In genomic region chr17:5031365-5032082, GRCh38 we compare ENCODE assay signal across 8 cellular contexts. TPM values are rescaled to one million over a fixed set of nuclear protein-coding genes. Genes with fewer than 3 reads are reported as not detected.
DNase-seq lines count a peak whose midpoint lies in the region; ATAC-seq and TF ChIP-seq lines count a peak whose summit lies in the region.

No MANE protein-coding gene starts in this region.

- intact Hi-C loops in activated T-helper 2 cell treated with anti-CD3 and anti-CD28 coated beads, Interferon-gamma antibody, Interleukin-2, Interleukin-4, amounts not matched to agents 10 μg/mL and 5 μg/mL and 100 μg/mL, durations not matched to agents 14 hours and 24 hours and 36 hours (cut with micrococcal nuclease), result loop anchor here (1.0 to 5.0 kb wide), 2 partner anchors 31 to 34 kb away; partner anchors contain the start of genes INCA1 and KIF1C

- peak; percentile 55 for ATAC-seq in GM18867 (IDR thresholded peaks at IDR 0.05; ENCODE audit: unreplicated experiment)
- peak; percentile 95 for ATAC-seq in stimulated activated naive B cell treated with anti-CD40 and anti-IgM and Interleukin-4, amounts not matched to agents 10 μg/mL and 1 μg/mL and 100 μg/mL, for 72 hours (replicated peaks)

- no peaks in the 10 kb centered on the region for H3K27me3 Mint-ChIP-seq in activated T-helper 2 cell treated with anti-CD3 and anti-CD28 coated beads, Interferon-gamma antibody, Interleukin-2, Interleukin-4, amounts not matched to agents 10 μg/mL and 5 μg/mL and 100 μg/mL, durations not matched to agents 14 hours and 24 hours and 36 hours (ENCODE audit: low read depth)
- H3K27me3 Mint-ChIP-seq in nephron (ENCODE audit: low read depth), result peaks cover 42% of the 10 kb centered on the region
- peaks cover 0 to 16% of the 10 kb centered on the region in 2 donors for H3K27me3 Mint-ChIP-seq in stimulated activated naive B cell treated with anti-CD40 and anti-IgM and Interleukin-4, amounts not matched to agents 10 μg/mL and 1 μg/mL and 100 μg/mL, for 72 hours

- H3K36me3 Mint-ChIP-seq in activated T-helper 2 cell treated with anti-CD3 and anti-CD28 coated beads, Interferon-gamma antibody, Interleukin-2, Interleukin-4, amounts not matched to agents 10 μg/mL and 5 μg/mL and 100 μg/mL, durations not matched to agents 14 hours and 24 hours and 36 hours (ENCODE audit: low read depth), result no peaks in the 10 kb centered on the region
- H3K36me3 Mint-ChIP-seq in nephron (ENCODE audit: low read depth), result no peaks in the 10 kb centered on the region
- peaks cover 0 to 4% of the 10 kb centered on the region in 2 donors for H3K36me3 Mint-ChIP-seq in stimulated activated naive B cell treated with anti-CD40 and anti-IgM and Interleukin-4, amounts not matched to agents 10 μg/mL and 1 μg/mL and 100 μg/mL, for 72 hours

- no peaks in the 10 kb centered on the region for H3K27me3 ChIP-seq in ACC112 (ENCODE audit: insufficient read depth, low read length)

- H3K27ac ChIP-seq in ACC112 (ENCODE audit: low read depth, low read length), result no peak overlapping the region

- TF ChIP-seq CTCF in fibroblast of villous mesenchyme (IDR thresholded peaks at IDR 0.05; ENCODE audit: insufficient read depth, low read depth, low read length), result peak; percentile 80
- TF ChIP-seq CTCF in nephron (IDR thresholded peaks at IDR 0.05; ENCODE audit: unreplicated experiment in 3 of 3), result peak; percentile 64 to 72 (median 70)

- peak overlapping the region; percentile 81 for H3K4me3 Mint-ChIP-seq in activated T-helper 2 cell treated with anti-CD3 and anti-CD28 coated beads, Interferon-gamma antibody, Interleukin-2, Interleukin-4, amounts not matched to agents 10 μg/mL and 5 μg/mL and 100 μg/mL, durations not matched to agents 14 hours and 24 hours and 36 hours (ENCODE audit: low read depth)
- H3K4me3 Mint-ChIP-seq in nephron, result peak overlapping the region; percentile 67 to 82 (median 73)
- H3K4me3 Mint-ChIP-seq in stimulated activated naive B cell treated with anti-CD40 and anti-IgM and Interleukin-4, amounts not matched to agents 10 μg/mL and 1 μg/mL and 100 μg/mL, for 72 hours, result peak overlapping the region; percentile 67 to 79

- DNase-seq in HuH-7.5 (ENCODE audit: low spot score) (peak; percentile 78), RPMI8226 (peak; percentile 79), fibroblast of villous mesenchyme (ENCODE audit: low read depth) (peak; percentile 86)
- DNase-seq in activated T-helper 2 cell treated with anti-CD3 and anti-CD28 coated beads, Interferon-gamma antibody, Interleukin-2, Interleukin-4, amounts not matched to agents 10 μg/mL and 5 μg/mL and 100 μg/mL, durations not matched to agents 14 hours and 24 hours and 36 hours (ENCODE audit: low spot score), result peak; percentile 71
- DNase-seq in stimulated activated naive B cell treated with anti-CD40 and anti-IgM and Interleukin-4, amounts not matched to agents 10 μg/mL and 1 μg/mL and 100 μg/mL, for 72 hours, result peak; percentile 92

- no peaks in the 10 kb centered on the region for H3K4me1 ChIP-seq in ACC112 (ENCODE audit: control insufficient read depth, insufficient read depth, low read length, unreplicated experiment)

- H3K9me3 Mint-ChIP-seq in activated T-helper 2 cell treated with anti-CD3 and anti-CD28 coated beads, Interferon-gamma antibody, Interleukin-2, Interleukin-4, amounts not matched to agents 10 μg/mL and 5 μg/mL and 100 μg/mL, durations not matched to agents 14 hours and 24 hours and 36 hours, result no peaks in the 10 kb centered on the region
- H3K9me3 Mint-ChIP-seq in nephron, result no peaks in the 10 kb centered on the region
- no peaks in the 10 kb centered on the region for H3K9me3 Mint-ChIP-seq in stimulated activated naive B cell treated with anti-CD40 and anti-IgM and Interleukin-4, amounts not matched to agents 10 μg/mL and 1 μg/mL and 100 μg/mL, for 72 hours

- H3K36me3 ChIP-seq in ACC112 (ENCODE audit: insufficient read depth, low read length), result no peaks in the 10 kb centered on the region

- H3K27ac Mint-ChIP-seq in activated T-helper 2 cell treated with anti-CD3 and anti-CD28 coated beads, Interferon-gamma antibody, Interleukin-2, Interleukin-4, amounts not matched to agents 10 μg/mL and 5 μg/mL and 100 μg/mL, durations not matched to agents 14 hours and 24 hours and 36 hours, result peak overlapping the region; percentile 96
- peak overlapping the region; percentile 24 to 77 (median 35) for H3K27ac Mint-ChIP-seq in nephron
- peak overlapping the region; percentile 88 for H3K27ac Mint-ChIP-seq in stimulated activated naive B cell treated with anti-CD40 and anti-IgM and Interleukin-4, amounts not matched to agents 10 μg/mL and 1 μg/mL and 100 μg/mL, for 72 hours

- H3K4me3 ChIP-seq in ACC112 (ENCODE audit: low read depth, low read length), result peak overlapping the region; percentile 71
- H3K4me3 ChIP-seq in fibroblast of villous mesenchyme (ENCODE audit: low read depth, low read length), result peak overlapping the region; percentile 48

- H2AFZ ChIP-seq in ACC112 (ENCODE audit: low read length, unreplicated experiment), result peak overlapping the region; percentile 76

- H3K79me2 ChIP-seq in ACC112 (ENCODE audit: control insufficient read depth, insufficient read depth, low read length, unreplicated experiment), result no peaks in the 10 kb centered on the region

- peaks cover 14% of the 10 kb centered on the region for H3K4me1 Mint-ChIP-seq in activated T-helper 2 cell treated with anti-CD3 and anti-CD28 coated beads, Interferon-gamma antibody, Interleukin-2, Interleukin-4, amounts not matched to agents 10 μg/mL and 5 μg/mL and 100 μg/mL, durations not matched to agents 14 hours and 24 hours and 36 hours (ENCODE audit: low read depth)
- H3K4me1 Mint-ChIP-seq in nephron, result peaks cover 6% of the 10 kb centered on the region
- peaks cover 21 to 33% of the 10 kb centered on the region in 2 donors for H3K4me1 Mint-ChIP-seq in stimulated activated naive B cell treated with anti-CD40 and anti-IgM and Interleukin-4, amounts not matched to agents 10 μg/mL and 1 μg/mL and 100 μg/mL, for 72 hours

RNA-seq across cellular contexts. Expression of gene SLC52A1, which starts 3.7 kb away (rescaled TPM):
- 0.14 TPM in 2 replicates for total RNA-seq in activated T-helper 2 cell treated with anti-CD3 and anti-CD28 coated beads, Interferon-gamma antibody, Interleukin-2, Interleukin-4, amounts not matched to agents 10 μg/mL and 5 μg/mL and 100 μg/mL, durations not matched to agents 14 hours and 24 hours and 36 hours
- under 0.01 and 0.43 TPM in 2 replicates for total RNA-seq in fibroblast of villous mesenchyme

RNA-seq across cellular contexts. Expression of gene KIF1C, which starts 33.8 kb away (rescaled TPM):
- 51.0 and 51.4 TPM in 2 replicates for total RNA-seq in activated T-helper 2 cell treated with anti-CD3 and anti-CD28 coated beads, Interferon-gamma antibody, Interleukin-2, Interleukin-4, amounts not matched to agents 10 μg/mL and 5 μg/mL and 100 μg/mL, durations not matched to agents 14 hours and 24 hours and 36 hours
- total RNA-seq in fibroblast of villous mesenchyme, result 50.6 and 56.6 TPM in 2 replicates

RNA-seq across cellular contexts. Expression of gene INCA1, which starts 34.2 kb away (rescaled TPM):
- 0.43 and 0.53 TPM in 2 replicates for total RNA-seq in activated T-helper 2 cell treated with anti-CD3 and anti-CD28 coated beads, Interferon-gamma antibody, Interleukin-2, Interleukin-4, amounts not matched to agents 10 μg/mL and 5 μg/mL and 100 μg/mL, durations not matched to agents 14 hours and 24 hours and 36 hours
- total RNA-seq in fibroblast of villous mesenchyme, result 0.97 and 1.3 TPM in 2 replicates

RNA-seq across cellular contexts. Expression of gene CAMTA2, which starts 44.0 kb away (rescaled TPM):
- total RNA-seq in activated T-helper 2 cell treated with anti-CD3 and anti-CD28 coated beads, Interferon-gamma antibody, Interleukin-2, Interleukin-4, amounts not matched to agents 10 μg/mL and 5 μg/mL and 100 μg/mL, durations not matched to agents 14 hours and 24 hours and 36 hours, result 90.2 and 92.3 TPM in 2 replicates
- total RNA-seq in fibroblast of villous mesenchyme, result 15.1 TPM in 2 replicates

RNA-seq across cellular contexts. Expression of gene ZFP3, which starts 46.7 kb away (rescaled TPM):
- 1.4 and 1.9 TPM in 2 replicates for total RNA-seq in activated T-helper 2 cell treated with anti-CD3 and anti-CD28 coated beads, Interferon-gamma antibody, Interleukin-2, Interleukin-4, amounts not matched to agents 10 μg/mL and 5 μg/mL and 100 μg/mL, durations not matched to agents 14 hours and 24 hours and 36 hours
- 1.6 and 2.2 TPM in 2 replicates for total RNA-seq in fibroblast of villous mesenchyme

Comparison
In these comparisons a context has a peak if more than half of its experiments do, and no peak if none do; other contexts are left out.
1. H3K27ac Mint-ChIP-seq: peak in every context shown above with its lines; median percentile 96 in activated T-helper 2 cell treated with anti-CD3 and anti-CD28 coated beads, Interferon-gamma antibody, Interleukin-2, Interleukin-4, amounts not matched to agents 10 μg/mL and 5 μg/mL and 100 μg/mL, durations not matched to agents 14 hours and 24 hours and 36 hours; 88 in stimulated activated naive B cell treated with anti-CD40 and anti-IgM and Interleukin-4, amounts not matched to agents 10 μg/mL and 1 μg/mL and 100 μg/mL, for 72 hours; 35 in nephron.